Comparison of ENCODE assay signal across 16 cellular contexts in the genomic region with DNA sequence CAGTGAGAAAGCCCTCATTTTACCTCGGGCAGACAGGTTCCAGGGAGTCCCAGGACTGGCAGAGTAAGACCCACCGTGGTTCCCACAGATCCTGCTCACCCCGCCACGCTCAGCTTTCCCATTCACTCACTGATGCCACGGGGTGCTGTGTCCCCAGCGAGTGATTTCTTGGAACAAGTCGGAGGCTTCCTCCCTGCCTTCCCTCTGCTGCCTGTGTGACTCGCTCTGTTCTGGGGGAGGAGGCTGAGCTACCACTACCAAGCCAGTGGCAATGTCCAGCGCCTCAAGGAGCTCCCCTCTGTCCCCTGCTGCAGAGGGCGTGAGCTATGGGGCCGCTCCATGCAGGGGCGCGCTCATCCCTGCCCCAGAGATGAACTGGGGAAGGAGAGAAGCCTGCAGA. TPM values are rescaled to one million over a fixed set of nuclear protein-coding genes. Genes with fewer than 3 reads are reported as not detected.
"Had no signal": no experiment of that assay in that cellular context is flagged by ENCODE, and none has a peak within 500 bp of the region (broad histone marks: within the 10 kb centered on the region; RNA-seq: fewer than 3 reads in every experiment).

No MANE protein-coding gene starts in this region.

- DNase-seq: activated CD4-positive, alpha-beta T cell treated with anti-CD3 and anti-CD28 coated beads for 48 hours; activated CD8-positive, alpha-beta T cell treated with anti-CD3 and anti-CD28 coated beads, Interleukin-2, amount 10 ng/mL, durations not matched to agents 7 days and 5 days; activated naive CD4-positive, alpha-beta T cell; activated naive CD8-positive, alpha-beta T cell treated with anti-CD3 and anti-CD28 coated beads, Interleukin-2, amount 50 U/mL, for 24 hours; effector CD4-positive, alpha-beta T cell; islet precursor cell; midbrain; naive thymus-derived CD4-positive, alpha-beta T cell; occipital lobe; T1000 had no signal

- H3K4me3 ChIP-seq: ascending aorta, cardiac muscle cell, gastrocnemius medialis, upper lobe of left lung had no signal

- H3K36me3 ChIP-seq: cardiac muscle cell had no signal

- ATAC-seq: activated CD8-positive, alpha-beta T cell treated with anti-CD3 and anti-CD28 coated beads, Interleukin-2, amount 10 ng/mL, durations not matched to agents 7 days and 5 days; activated naive CD8-positive, alpha-beta T cell treated with anti-CD3 and anti-CD28 coated beads, Interleukin-2, amount 50 U/mL, for 24 hours; gastrocnemius medialis; naive thymus-derived CD4-positive, alpha-beta T cell; stimulated activated memory B cell treated with anti-CD40 and anti-IgM and Interleukin-4, amounts not matched to agents 10 μg/mL and 1 μg/mL and 100 μg/mL, for 72 hours; WTC11 had no signal

- H3K9me3 ChIP-seq: ascending aorta, gastrocnemius medialis, upper lobe of left lung had no signal

- H3K4me1 ChIP-seq: ascending aorta, gastrocnemius medialis had no signal

- H3K27ac ChIP-seq: ascending aorta, cardiac muscle cell, gastrocnemius medialis had no signal

- H3K27me3 ChIP-seq: ascending aorta, cardiac muscle cell, gastrocnemius medialis, upper lobe of left lung had no signal

RNA-seq across cellular contexts. Expression of gene IL15RA, which starts 12.6 kb away (rescaled TPM):
- total RNA-seq: occipital lobe had no signal
